In genomic region chr20:36070451-36070850, GRCh38 we compare ENCODE assay signal across 1 cellular context.
A peak's percentile ranks its signal among the peaks of the same experiment; 100 is the strongest.
TF ChIP-seq lines count a peak whose summit lies in the region.

No MANE protein-coding gene starts in this region.

TF ChIP-seq in HepG2, 621 proteins besides CTCF, POLR2A, EP300 and RAD21 (continued from another document and continues in another):
- TF ChIP-seq, protein P1, sequence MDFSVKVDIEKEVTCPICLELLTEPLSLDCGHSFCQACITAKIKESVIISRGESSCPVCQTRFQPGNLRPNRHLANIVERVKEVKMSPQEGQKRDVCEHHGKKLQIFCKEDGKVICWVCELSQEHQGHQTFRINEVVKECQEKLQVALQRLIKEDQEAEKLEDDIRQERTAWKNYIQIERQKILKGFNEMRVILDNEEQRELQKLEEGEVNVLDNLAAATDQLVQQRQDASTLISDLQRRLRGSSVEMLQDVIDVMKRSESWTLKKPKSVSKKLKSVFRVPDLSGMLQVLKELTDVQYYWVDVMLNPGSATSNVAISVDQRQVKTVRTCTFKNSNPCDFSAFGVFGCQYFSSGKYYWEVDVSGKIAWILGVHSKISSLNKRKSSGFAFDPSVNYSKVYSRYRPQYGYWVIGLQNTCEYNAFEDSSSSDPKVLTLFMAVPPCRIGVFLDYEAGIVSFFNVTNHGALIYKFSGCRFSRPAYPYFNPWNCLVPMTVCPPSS (IDR thresholded peaks at IDR 0.05), result no peak
- TF ChIP-seq MIER2 (CRISPR knock-in tag; IDR thresholded peaks at IDR 0.05), result no peak
- TF ChIP-seq ETS1 (CRISPR knock-in tag; IDR thresholded peaks at IDR 0.05), result no peak
- no peak; the same call in 1 of the 2 replicates for TF ChIP-seq SPEN (CRISPR knock-in tag; IDR thresholded peaks at IDR 0.05; ENCODE audit: low read depth)
- no peak for TF ChIP-seq SOX5 (CRISPR knock-in tag; IDR thresholded peaks at IDR 0.05; ENCODE audit: borderline replicate concordance)
- TF ChIP-seq ZSCAN20 (CRISPR knock-in tag; IDR thresholded peaks at IDR 0.05; ENCODE audit: borderline replicate concordance), result no peak
- no peak for TF ChIP-seq JUND (CRISPR knock-in tag; IDR thresholded peaks at IDR 0.05)
- no peak for TF ChIP-seq ZNF879 (CRISPR knock-in tag; IDR thresholded peaks at IDR 0.05)
- no peak for TF ChIP-seq U2AF1 (optimal IDR thresholded peaks at IDR 0.05; ENCODE audit: low read depth, low read length)
- no peak; the same call in 1 of the 2 replicates for TF ChIP-seq BORCS8-MEF2B (CRISPR knock-in tag; IDR thresholded peaks at IDR 0.05)
- no peak for TF ChIP-seq SMYD3 (CRISPR knock-in tag; IDR thresholded peaks at IDR 0.05)
- no peak for TF ChIP-seq MBNL3 (CRISPR knock-in tag; conservative IDR thresholded peaks at IDR 0.05)
- TF ChIP-seq, protein P2, sequence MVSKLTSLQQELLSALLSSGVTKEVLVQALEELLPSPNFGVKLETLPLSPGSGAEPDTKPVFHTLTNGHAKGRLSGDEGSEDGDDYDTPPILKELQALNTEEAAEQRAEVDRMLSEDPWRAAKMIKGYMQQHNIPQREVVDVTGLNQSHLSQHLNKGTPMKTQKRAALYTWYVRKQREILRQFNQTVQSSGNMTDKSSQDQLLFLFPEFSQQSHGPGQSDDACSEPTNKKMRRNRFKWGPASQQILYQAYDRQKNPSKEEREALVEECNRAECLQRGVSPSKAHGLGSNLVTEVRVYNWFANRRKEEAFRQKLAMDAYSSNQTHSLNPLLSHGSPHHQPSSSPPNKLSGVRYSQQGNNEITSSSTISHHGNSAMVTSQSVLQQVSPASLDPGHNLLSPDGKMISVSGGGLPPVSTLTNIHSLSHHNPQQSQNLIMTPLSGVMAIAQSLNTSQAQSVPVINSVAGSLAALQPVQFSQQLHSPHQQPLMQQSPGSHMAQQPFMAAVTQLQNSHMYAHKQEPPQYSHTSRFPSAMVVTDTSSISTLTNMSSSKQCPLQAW (CRISPR knock-in tag; IDR thresholded peaks at IDR 0.05), result no peak
- no peak for TF ChIP-seq AKAP8 (CRISPR knock-in tag; IDR thresholded peaks at IDR 0.05)
- TF ChIP-seq RXRB (CRISPR knock-in tag; IDR thresholded peaks at IDR 0.05; ENCODE audit: borderline replicate concordance), result peak; percentile 53; the same call in 1 of the 2 replicates
- TF ChIP-seq ZNF354B (CRISPR knock-in tag; IDR thresholded peaks at IDR 0.05), result no peak
- no peak for TF ChIP-seq ZNF552 (CRISPR knock-in tag; IDR thresholded peaks at IDR 0.05; ENCODE audit: borderline replicate concordance)
- no peak for TF ChIP-seq MLX (CRISPR knock-in tag; IDR thresholded peaks at IDR 0.05)
- TF ChIP-seq CAMTA2 (CRISPR knock-in tag; IDR thresholded peaks at IDR 0.05; ENCODE audit: borderline replicate concordance), result no peak
- no peak for TF ChIP-seq ATF7 (IDR thresholded peaks at IDR 0.05)
- no peak for TF ChIP-seq ATF7 (CRISPR knock-in tag; IDR thresholded peaks at IDR 0.05)
- no peak for TF ChIP-seq SRSF1 (optimal IDR thresholded peaks at IDR 0.05; ENCODE audit: low read depth, low read length)
- TF ChIP-seq CC2D1A (CRISPR knock-in tag; IDR thresholded peaks at IDR 0.05), result no peak
- no peak for TF ChIP-seq NR1H2 (CRISPR knock-in tag; IDR thresholded peaks at IDR 0.05; ENCODE audit: borderline replicate concordance, low read depth)
- no peak for TF ChIP-seq ZNF24 (IDR thresholded peaks at IDR 0.05)
- TF ChIP-seq ZNF441 (CRISPR knock-in tag; IDR thresholded peaks at IDR 0.05; ENCODE audit: borderline replicate concordance), result no peak
- TF ChIP-seq, protein P3, sequence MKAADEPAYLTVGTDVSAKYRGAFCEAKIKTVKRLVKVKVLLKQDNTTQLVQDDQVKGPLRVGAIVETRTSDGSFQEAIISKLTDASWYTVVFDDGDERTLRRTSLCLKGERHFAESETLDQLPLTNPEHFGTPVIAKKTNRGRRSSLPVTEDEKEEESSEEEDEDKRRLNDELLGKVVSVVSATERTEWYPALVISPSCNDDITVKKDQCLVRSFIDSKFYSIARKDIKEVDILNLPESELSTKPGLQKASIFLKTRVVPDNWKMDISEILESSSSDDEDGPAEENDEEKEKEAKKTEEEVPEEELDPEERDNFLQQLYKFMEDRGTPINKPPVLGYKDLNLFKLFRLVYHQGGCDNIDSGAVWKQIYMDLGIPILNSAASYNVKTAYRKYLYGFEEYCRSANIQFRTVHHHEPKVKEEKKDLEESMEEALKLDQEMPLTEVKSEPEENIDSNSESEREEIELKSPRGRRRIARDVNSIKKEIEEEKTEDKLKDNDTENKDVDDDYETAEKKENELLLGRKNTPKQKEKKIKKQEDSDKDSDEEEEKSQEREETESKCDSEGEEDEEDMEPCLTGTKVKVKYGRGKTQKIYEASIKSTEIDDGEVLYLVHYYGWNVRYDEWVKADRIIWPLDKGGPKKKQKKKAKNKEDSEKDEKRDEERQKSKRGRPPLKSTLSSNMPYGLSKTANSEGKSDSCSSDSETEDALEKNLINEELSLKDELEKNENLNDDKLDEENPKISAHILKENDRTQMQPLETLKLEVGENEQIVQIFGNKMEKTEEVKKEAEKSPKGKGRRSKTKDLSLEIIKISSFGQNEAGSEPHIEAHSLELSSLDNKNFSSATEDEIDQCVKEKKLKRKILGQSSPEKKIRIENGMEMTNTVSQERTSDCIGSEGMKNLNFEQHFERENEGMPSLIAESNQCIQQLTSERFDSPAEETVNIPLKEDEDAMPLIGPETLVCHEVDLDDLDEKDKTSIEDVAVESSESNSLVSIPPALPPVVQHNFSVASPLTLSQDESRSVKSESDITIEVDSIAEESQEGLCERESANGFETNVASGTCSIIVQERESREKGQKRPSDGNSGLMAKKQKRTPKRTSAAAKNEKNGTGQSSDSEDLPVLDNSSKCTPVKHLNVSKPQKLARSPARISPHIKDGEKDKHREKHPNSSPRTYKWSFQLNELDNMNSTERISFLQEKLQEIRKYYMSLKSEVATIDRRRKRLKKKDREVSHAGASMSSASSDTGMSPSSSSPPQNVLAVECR (CRISPR knock-in tag; IDR thresholded peaks at IDR 0.05; ENCODE audit: borderline replicate concordance), result no peak; the same call in 1 of the 2 replicates
- TF ChIP-seq ZNF746 (CRISPR knock-in tag; IDR thresholded peaks at IDR 0.05), result no peak
- TF ChIP-seq MXD3 (CRISPR knock-in tag; IDR thresholded peaks at IDR 0.05), result no peak
- peak; percentile 90 for TF ChIP-seq FOXA3 (CRISPR knock-in tag; IDR thresholded peaks at IDR 0.05)
- TF ChIP-seq HCFC1 (IDR thresholded peaks at IDR 0.05; ENCODE audit: low read depth, low read length), result no peak
- no peak for TF ChIP-seq MXD4 (CRISPR knock-in tag; IDR thresholded peaks at IDR 0.05)
- TF ChIP-seq PRPF4 (IDR thresholded peaks at IDR 0.05; ENCODE audit: low read depth, low read length, poor library complexity, severe bottlenecking), result no peak
- TF ChIP-seq, protein P4, sequence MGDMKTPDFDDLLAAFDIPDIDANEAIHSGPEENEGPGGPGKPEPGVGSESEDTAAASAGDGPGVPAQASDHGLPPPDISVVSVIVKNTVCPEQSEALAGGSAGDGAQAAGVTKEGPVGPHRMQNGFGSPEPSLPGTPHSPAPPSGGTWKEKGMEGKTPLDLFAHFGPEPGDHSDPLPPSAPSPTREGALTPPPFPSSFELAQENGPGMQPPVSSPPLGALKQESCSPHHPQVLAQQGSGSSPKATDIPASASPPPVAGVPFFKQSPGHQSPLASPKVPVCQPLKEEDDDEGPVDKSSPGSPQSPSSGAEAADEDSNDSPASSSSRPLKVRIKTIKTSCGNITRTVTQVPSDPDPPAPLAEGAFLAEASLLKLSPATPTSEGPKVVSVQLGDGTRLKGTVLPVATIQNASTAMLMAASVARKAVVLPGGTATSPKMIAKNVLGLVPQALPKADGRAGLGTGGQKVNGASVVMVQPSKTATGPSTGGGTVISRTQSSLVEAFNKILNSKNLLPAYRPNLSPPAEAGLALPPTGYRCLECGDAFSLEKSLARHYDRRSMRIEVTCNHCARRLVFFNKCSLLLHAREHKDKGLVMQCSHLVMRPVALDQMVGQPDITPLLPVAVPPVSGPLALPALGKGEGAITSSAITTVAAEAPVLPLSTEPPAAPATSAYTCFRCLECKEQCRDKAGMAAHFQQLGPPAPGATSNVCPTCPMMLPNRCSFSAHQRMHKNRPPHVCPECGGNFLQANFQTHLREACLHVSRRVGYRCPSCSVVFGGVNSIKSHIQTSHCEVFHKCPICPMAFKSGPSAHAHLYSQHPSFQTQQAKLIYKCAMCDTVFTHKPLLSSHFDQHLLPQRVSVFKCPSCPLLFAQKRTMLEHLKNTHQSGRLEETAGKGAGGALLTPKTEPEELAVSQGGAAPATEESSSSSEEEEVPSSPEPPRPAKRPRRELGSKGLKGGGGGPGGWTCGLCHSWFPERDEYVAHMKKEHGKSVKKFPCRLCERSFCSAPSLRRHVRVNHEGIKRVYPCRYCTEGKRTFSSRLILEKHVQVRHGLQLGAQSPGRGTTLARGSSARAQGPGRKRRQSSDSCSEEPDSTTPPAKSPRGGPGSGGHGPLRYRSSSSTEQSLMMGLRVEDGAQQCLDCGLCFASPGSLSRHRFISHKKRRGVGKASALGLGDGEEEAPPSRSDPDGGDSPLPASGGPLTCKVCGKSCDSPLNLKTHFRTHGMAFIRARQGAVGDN (CRISPR knock-in tag; IDR thresholded peaks at IDR 0.05), result peak; percentile 66
- no peak for TF ChIP-seq ZKSCAN8 (CRISPR knock-in tag; IDR thresholded peaks at IDR 0.05; ENCODE audit: borderline replicate concordance)
- no peak for TF ChIP-seq ZNF510 (CRISPR knock-in tag; IDR thresholded peaks at IDR 0.05; ENCODE audit: low read depth)
- TF ChIP-seq, protein P5, sequence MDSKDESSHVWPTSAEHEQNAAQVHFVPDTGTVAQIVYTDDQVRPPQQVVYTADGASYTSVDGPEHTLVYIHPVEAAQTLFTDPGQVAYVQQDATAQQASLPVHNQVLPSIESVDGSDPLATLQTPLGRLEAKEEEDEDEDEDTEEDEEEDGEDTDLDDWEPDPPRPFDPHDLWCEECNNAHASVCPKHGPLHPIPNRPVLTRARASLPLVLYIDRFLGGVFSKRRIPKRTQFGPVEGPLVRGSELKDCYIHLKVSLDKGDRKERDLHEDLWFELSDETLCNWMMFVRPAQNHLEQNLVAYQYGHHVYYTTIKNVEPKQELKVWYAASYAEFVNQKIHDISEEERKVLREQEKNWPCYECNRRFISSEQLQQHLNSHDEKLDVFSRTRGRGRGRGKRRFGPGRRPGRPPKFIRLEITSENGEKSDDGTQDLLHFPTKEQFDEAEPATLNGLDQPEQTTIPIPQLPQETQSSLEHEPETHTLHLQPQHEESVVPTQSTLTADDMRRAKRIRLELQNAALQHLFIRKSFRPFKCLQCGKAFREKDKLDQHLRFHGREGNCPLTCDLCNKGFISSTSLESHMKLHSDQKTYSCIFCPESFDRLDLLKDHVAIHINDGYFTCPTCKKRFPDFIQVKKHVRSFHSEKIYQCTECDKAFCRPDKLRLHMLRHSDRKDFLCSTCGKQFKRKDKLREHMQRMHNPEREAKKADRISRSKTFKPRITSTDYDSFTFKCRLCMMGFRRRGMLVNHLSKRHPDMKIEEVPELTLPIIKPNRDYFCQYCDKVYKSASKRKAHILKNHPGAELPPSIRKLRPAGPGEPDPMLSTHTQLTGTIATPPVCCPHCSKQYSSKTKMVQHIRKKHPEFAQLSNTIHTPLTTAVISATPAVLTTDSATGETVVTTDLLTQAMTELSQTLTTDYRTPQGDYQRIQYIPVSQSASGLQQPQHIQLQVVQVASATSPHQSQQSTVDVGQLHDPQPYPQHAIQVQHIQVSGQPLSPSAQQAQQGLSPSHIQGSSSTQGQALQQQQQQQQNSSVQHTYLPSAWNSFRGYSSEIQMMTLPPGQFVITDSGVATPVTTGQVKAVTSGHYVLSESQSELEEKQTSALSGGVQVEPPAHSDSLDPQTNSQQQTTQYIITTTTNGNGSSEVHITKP (CRISPR knock-in tag; IDR thresholded peaks at IDR 0.05; ENCODE audit: low read depth), result no peak
- TF ChIP-seq, protein P6, sequence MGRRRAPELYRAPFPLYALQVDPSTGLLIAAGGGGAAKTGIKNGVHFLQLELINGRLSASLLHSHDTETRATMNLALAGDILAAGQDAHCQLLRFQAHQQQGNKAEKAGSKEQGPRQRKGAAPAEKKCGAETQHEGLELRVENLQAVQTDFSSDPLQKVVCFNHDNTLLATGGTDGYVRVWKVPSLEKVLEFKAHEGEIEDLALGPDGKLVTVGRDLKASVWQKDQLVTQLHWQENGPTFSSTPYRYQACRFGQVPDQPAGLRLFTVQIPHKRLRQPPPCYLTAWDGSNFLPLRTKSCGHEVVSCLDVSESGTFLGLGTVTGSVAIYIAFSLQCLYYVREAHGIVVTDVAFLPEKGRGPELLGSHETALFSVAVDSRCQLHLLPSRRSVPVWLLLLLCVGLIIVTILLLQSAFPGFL (CRISPR knock-in tag; IDR thresholded peaks at IDR 0.05), result no peak
- TF ChIP-seq MAF1 (CRISPR knock-in tag; IDR thresholded peaks at IDR 0.05; ENCODE audit: borderline replicate concordance), result no peak
- TF ChIP-seq FOXC1 (CRISPR knock-in tag; IDR thresholded peaks at IDR 0.05; ENCODE audit: borderline replicate concordance), result no peak
- TF ChIP-seq, protein P7, sequence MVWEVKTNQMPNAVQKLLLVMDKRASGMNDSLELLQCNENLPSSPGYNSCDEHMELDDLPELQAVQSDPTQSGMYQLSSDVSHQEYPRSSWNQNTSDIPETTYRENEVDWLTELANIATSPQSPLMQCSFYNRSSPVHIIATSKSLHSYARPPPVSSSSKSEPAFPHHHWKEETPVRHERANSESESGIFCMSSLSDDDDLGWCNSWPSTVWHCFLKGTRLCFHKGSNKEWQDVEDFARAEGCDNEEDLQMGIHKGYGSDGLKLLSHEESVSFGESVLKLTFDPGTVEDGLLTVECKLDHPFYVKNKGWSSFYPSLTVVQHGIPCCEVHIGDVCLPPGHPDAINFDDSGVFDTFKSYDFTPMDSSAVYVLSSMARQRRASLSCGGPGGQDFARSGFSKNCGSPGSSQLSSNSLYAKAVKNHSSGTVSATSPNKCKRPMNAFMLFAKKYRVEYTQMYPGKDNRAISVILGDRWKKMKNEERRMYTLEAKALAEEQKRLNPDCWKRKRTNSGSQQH (CRISPR knock-in tag; IDR thresholded peaks at IDR 0.05; ENCODE audit: low read depth), result 0 out of 2 replicates have a peak, but pooled peaks have one; percentile 30
- no peak for TF ChIP-seq BRD4 (CRISPR knock-in tag; IDR thresholded peaks at IDR 0.05)
- TF ChIP-seq SKI (IDR thresholded peaks at IDR 0.05; ENCODE audit: partially characterized antibody), result no peak
